Comparison of ENCODE assay signal across 1 cellular context in the genomic region with DNA sequence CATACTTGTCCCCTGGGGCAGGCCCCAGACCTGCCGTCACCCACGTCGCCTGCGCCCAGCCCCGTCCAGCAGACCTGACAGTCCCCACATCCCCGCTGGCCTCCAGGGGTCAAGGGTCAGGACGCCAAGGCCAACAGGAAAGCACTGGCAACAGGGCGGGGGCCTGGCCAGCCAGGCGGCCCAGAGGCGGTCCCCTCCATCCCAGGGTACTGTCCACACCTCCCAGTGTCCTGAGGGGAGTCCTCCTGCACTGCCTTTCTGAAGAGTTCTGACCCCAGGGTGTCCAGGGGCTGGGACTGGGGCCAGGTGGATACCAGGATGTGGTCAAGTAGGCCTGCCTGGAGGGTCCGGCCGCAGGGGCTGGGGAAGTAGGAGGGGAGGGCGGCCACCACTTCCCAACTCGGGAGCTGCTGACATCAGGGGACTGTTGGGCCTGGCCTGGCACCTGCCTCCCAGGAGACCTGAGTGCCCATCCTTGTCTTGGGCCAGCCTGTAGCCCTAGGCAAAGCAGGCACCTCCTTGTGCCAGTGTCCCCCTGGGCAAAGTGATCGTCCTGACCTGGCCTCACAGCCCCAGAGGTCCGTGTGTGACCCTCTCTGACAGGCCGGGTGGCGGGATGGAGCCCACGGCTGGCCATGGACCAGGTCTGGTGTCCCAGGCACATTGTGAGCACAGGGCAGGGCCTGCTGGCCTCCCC.
TF ChIP-seq lines count a peak whose summit lies in the region.

No MANE protein-coding gene starts in this region.

TF ChIP-seq in HepG2, 621 proteins besides CTCF, POLR2A, EP300 and RAD21 (continued from another document and continues in another):
- TF ChIP-seq MXD4 (CRISPR knock-in tag; IDR thresholded peaks at IDR 0.05) (peak; percentile 47; the same call in 1 of the 2 replicates), FOXP1 (IDR thresholded peaks at IDR 0.05) (no peak), FOXP1 (CRISPR knock-in tag; IDR thresholded peaks at IDR 0.05) (peak; percentile 44; the same call in 1 of the 2 replicates), ZNF782 (CRISPR knock-in tag; IDR thresholded peaks at IDR 0.05; ENCODE audit: borderline replicate concordance) (no peak), TCF7L2 (IDR thresholded peaks at IDR 0.05; ENCODE audit: low read depth, low read length) (no peak), TOE1 (CRISPR knock-in tag; IDR thresholded peaks at IDR 0.05) (no peak), ZNF124 (CRISPR knock-in tag; IDR thresholded peaks at IDR 0.05) (no peak), ZNF383 (CRISPR knock-in tag; IDR thresholded peaks at IDR 0.05; ENCODE audit: borderline replicate concordance) (no peak), NONO (IDR thresholded peaks at IDR 0.05) (no peak), NONO (CRISPR knock-in tag; conservative IDR thresholded peaks at IDR 0.05) (peak; percentile 87), ZNF235 (CRISPR knock-in tag; IDR thresholded peaks at IDR 0.05; ENCODE audit: borderline replicate concordance) (no peak), MAZ (IDR thresholded peaks at IDR 0.05; ENCODE audit: borderline replicate concordance, low read depth, low read length) (no peak), MAZ (CRISPR knock-in tag; IDR thresholded peaks at IDR 0.05; ENCODE audit: low read depth) (peak; percentile 61; the same call in 1 of the 2 replicates), HHEX (CRISPR knock-in tag; IDR thresholded peaks at IDR 0.05) (no peak), PTBP1 (IDR thresholded peaks at IDR 0.05; ENCODE audit: low read depth, low read length, poor library complexity, severe bottlenecking) (no peak), POLR2G (IDR thresholded peaks at IDR 0.05; ENCODE audit: low read depth, low read length) (peak; percentile 47; the same call in 1 of the 2 replicates), ZNF572 (CRISPR knock-in tag; IDR thresholded peaks at IDR 0.05) (no peak), TAF1 (CRISPR knock-in tag; IDR thresholded peaks at IDR 0.05) (no peak; the same call in 1 of the 2 replicates), CHD2 (IDR thresholded peaks at IDR 0.05; ENCODE audit: low read depth, low read length) (no peak), ZNF451 (CRISPR knock-in tag; IDR thresholded peaks at IDR 0.05) (peak; percentile 6; the same call in 1 of the 2 replicates), RARG (CRISPR knock-in tag; IDR thresholded peaks at IDR 0.05; ENCODE audit: low read depth) (no peak), FOXC1 (CRISPR knock-in tag; IDR thresholded peaks at IDR 0.05; ENCODE audit: borderline replicate concordance) (peak; percentile 54; the same call in 1 of the 2 replicates), ESRRA (CRISPR knock-in tag; IDR thresholded peaks at IDR 0.05; ENCODE audit: low read depth) (peak; percentile 77), ZFX (CRISPR knock-in tag; IDR thresholded peaks at IDR 0.05; ENCODE audit: low read depth) (peak; percentile 90), GFI1 (CRISPR knock-in tag; IDR thresholded peaks at IDR 0.05; ENCODE audit: borderline replicate concordance) (no peak), SALL1 (CRISPR knock-in tag; IDR thresholded peaks at IDR 0.05) (peak; percentile 62), SOX5 (CRISPR knock-in tag; IDR thresholded peaks at IDR 0.05; ENCODE audit: borderline replicate concordance) (0 out of 2 replicates have a peak, but pooled peaks have one; percentile 24), KAT8 (CRISPR knock-in tag; IDR thresholded peaks at IDR 0.05) (peak; percentile 64; the same call in 1 of the 2 replicates), NRL (CRISPR knock-in tag; IDR thresholded peaks at IDR 0.05; ENCODE audit: borderline replicate concordance) (peak; percentile 83), KLF9 (CRISPR knock-in tag; IDR thresholded peaks at IDR 0.05; ENCODE audit: low read depth) (no peak), ZFP41 (CRISPR knock-in tag; IDR thresholded peaks at IDR 0.05; ENCODE audit: borderline replicate concordance) (no peak), ZNF747 (CRISPR knock-in tag; IDR thresholded peaks at IDR 0.05; ENCODE audit: borderline replicate concordance) (no peak; the same call in 1 of the 2 replicates), JARID2 (CRISPR knock-in tag; IDR thresholded peaks at IDR 0.05; ENCODE audit: insufficient replicate concordance) (no peak), YY1 (IDR thresholded peaks at IDR 0.05; ENCODE audit: insufficient read depth, insufficient replicate concordance, low read depth, low read length) (peak; percentile 32), SMAD1 (CRISPR knock-in tag; IDR thresholded peaks at IDR 0.05; ENCODE audit: borderline replicate concordance, low read depth) (0 out of 2 replicates have a peak, but pooled peaks have one; percentile 30), ZNF772 (CRISPR knock-in tag; IDR thresholded peaks at IDR 0.05) (peak; percentile 40; the same call in 1 of the 2 replicates), NFYC (CRISPR knock-in tag; IDR thresholded peaks at IDR 0.05) (no peak), KLF12 (CRISPR knock-in tag; IDR thresholded peaks at IDR 0.05; ENCODE audit: borderline replicate concordance) (no peak; the same call in 1 of the 2 replicates), ZNF160 (CRISPR knock-in tag; IDR thresholded peaks at IDR 0.05) (no peak), HES4 (CRISPR knock-in tag; IDR thresholded peaks at IDR 0.05; ENCODE audit: borderline replicate concordance) (no peak), TP53 (CRISPR knock-in tag; conservative IDR thresholded peaks at IDR 0.05) (no peak), ZNF614 (CRISPR knock-in tag; IDR thresholded peaks at IDR 0.05; ENCODE audit: borderline replicate concordance) (peak; percentile 53; the same call in 1 of the 2 replicates), ISL2 (CRISPR knock-in tag; IDR thresholded peaks at IDR 0.05) (no peak), FOXO1 (CRISPR knock-in tag; IDR thresholded peaks at IDR 0.05) (peak; percentile 76; the same call in 1 of the 2 replicates), BRCA1 (CRISPR knock-in tag; IDR thresholded peaks at IDR 0.05) (no peak)
- TF ChIP-seq, protein P1, sequence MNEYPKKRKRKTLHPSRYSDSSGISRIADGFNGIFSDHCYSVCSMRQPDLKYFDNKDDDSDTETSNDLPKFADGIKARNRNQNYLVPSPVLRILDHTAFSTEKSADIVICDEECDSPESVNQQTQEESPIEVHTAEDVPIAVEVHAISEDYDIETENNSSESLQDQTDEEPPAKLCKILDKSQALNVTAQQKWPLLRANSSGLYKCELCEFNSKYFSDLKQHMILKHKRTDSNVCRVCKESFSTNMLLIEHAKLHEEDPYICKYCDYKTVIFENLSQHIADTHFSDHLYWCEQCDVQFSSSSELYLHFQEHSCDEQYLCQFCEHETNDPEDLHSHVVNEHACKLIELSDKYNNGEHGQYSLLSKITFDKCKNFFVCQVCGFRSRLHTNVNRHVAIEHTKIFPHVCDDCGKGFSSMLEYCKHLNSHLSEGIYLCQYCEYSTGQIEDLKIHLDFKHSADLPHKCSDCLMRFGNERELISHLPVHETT (CRISPR knock-in tag; conservative IDR thresholded peaks at IDR 0.05), result no peak
- TF ChIP-seq, protein P2, sequence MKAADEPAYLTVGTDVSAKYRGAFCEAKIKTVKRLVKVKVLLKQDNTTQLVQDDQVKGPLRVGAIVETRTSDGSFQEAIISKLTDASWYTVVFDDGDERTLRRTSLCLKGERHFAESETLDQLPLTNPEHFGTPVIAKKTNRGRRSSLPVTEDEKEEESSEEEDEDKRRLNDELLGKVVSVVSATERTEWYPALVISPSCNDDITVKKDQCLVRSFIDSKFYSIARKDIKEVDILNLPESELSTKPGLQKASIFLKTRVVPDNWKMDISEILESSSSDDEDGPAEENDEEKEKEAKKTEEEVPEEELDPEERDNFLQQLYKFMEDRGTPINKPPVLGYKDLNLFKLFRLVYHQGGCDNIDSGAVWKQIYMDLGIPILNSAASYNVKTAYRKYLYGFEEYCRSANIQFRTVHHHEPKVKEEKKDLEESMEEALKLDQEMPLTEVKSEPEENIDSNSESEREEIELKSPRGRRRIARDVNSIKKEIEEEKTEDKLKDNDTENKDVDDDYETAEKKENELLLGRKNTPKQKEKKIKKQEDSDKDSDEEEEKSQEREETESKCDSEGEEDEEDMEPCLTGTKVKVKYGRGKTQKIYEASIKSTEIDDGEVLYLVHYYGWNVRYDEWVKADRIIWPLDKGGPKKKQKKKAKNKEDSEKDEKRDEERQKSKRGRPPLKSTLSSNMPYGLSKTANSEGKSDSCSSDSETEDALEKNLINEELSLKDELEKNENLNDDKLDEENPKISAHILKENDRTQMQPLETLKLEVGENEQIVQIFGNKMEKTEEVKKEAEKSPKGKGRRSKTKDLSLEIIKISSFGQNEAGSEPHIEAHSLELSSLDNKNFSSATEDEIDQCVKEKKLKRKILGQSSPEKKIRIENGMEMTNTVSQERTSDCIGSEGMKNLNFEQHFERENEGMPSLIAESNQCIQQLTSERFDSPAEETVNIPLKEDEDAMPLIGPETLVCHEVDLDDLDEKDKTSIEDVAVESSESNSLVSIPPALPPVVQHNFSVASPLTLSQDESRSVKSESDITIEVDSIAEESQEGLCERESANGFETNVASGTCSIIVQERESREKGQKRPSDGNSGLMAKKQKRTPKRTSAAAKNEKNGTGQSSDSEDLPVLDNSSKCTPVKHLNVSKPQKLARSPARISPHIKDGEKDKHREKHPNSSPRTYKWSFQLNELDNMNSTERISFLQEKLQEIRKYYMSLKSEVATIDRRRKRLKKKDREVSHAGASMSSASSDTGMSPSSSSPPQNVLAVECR (CRISPR knock-in tag; IDR thresholded peaks at IDR 0.05; ENCODE audit: borderline replicate concordance), result peak; percentile 52; the same call in 1 of the 2 replicates
- TF ChIP-seq, protein P3, sequence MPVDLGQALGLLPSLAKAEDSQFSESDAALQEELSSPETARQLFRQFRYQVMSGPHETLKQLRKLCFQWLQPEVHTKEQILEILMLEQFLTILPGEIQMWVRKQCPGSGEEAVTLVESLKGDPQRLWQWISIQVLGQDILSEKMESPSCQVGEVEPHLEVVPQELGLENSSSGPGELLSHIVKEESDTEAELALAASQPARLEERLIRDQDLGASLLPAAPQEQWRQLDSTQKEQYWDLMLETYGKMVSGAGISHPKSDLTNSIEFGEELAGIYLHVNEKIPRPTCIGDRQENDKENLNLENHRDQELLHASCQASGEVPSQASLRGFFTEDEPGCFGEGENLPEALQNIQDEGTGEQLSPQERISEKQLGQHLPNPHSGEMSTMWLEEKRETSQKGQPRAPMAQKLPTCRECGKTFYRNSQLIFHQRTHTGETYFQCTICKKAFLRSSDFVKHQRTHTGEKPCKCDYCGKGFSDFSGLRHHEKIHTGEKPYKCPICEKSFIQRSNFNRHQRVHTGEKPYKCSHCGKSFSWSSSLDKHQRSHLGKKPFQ (CRISPR knock-in tag; IDR thresholded peaks at IDR 0.05; ENCODE audit: insufficient replicate concordance), result no peak
- TF ChIP-seq, protein P4, sequence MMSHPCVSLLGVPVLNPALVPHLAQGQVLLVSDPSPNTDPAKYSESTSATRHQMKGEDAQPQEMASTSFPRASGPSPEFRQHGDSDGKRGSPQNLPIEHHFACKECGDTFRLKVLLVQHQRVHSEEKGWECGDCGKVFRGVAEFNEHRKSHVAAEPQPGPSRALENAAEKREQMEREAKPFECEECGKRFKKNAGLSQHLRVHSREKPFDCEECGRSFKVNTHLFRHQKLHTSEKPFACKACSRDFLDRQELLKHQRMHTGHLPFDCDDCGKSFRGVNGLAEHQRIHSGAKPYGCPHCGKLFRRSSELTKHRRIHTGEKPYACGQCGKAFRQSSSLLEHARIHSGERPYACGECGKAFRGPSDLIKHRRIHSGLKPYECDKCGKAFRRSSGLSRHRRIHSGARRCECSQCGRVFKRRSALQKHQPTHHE (CRISPR knock-in tag; IDR thresholded peaks at IDR 0.05; ENCODE audit: borderline replicate concordance), result no peak
- TF ChIP-seq, protein P5, sequence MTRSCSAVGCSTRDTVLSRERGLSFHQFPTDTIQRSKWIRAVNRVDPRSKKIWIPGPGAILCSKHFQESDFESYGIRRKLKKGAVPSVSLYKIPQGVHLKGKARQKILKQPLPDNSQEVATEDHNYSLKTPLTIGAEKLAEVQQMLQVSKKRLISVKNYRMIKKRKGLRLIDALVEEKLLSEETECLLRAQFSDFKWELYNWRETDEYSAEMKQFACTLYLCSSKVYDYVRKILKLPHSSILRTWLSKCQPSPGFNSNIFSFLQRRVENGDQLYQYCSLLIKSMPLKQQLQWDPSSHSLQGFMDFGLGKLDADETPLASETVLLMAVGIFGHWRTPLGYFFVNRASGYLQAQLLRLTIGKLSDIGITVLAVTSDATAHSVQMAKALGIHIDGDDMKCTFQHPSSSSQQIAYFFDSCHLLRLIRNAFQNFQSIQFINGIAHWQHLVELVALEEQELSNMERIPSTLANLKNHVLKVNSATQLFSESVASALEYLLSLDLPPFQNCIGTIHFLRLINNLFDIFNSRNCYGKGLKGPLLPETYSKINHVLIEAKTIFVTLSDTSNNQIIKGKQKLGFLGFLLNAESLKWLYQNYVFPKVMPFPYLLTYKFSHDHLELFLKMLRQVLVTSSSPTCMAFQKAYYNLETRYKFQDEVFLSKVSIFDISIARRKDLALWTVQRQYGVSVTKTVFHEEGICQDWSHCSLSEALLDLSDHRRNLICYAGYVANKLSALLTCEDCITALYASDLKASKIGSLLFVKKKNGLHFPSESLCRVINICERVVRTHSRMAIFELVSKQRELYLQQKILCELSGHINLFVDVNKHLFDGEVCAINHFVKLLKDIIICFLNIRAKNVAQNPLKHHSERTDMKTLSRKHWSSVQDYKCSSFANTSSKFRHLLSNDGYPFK (CRISPR knock-in tag; IDR thresholded peaks at IDR 0.05; ENCODE audit: borderline replicate concordance), result peak; percentile 62; the same call in 1 of the 2 replicates
- TF ChIP-seq, protein P6, sequence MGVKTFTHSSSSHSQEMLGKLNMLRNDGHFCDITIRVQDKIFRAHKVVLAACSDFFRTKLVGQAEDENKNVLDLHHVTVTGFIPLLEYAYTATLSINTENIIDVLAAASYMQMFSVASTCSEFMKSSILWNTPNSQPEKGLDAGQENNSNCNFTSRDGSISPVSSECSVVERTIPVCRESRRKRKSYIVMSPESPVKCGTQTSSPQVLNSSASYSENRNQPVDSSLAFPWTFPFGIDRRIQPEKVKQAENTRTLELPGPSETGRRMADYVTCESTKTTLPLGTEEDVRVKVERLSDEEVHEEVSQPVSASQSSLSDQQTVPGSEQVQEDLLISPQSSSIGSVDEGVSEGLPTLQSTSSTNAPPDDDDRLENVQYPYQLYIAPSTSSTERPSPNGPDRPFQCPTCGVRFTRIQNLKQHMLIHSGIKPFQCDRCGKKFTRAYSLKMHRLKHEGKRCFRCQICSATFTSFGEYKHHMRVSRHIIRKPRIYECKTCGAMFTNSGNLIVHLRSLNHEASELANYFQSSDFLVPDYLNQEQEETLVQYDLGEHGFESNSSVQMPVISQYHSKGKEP (CRISPR knock-in tag; IDR thresholded peaks at IDR 0.05), result no peak
- TF ChIP-seq, protein P7, sequence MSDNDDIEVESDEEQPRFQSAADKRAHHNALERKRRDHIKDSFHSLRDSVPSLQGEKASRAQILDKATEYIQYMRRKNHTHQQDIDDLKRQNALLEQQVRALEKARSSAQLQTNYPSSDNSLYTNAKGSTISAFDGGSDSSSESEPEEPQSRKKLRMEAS (IDR thresholded peaks at IDR 0.05), result peak; percentile 64; the same call in 1 of the 2 replicates
- TF ChIP-seq, protein P8, sequence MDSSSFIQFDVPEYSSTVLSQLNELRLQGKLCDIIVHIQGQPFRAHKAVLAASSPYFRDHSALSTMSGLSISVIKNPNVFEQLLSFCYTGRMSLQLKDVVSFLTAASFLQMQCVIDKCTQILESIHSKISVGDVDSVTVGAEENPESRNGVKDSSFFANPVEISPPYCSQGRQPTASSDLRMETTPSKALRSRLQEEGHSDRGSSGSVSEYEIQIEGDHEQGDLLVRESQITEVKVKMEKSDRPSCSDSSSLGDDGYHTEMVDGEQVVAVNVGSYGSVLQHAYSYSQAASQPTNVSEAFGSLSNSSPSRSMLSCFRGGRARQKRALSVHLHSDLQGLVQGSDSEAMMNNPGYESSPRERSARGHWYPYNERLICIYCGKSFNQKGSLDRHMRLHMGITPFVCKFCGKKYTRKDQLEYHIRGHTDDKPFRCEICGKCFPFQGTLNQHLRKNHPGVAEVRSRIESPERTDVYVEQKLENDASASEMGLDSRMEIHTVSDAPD (CRISPR knock-in tag; IDR thresholded peaks at IDR 0.05), result no peak
